Comparison of ENCODE assay signal across 14 cellular contexts in the genomic region with DNA sequence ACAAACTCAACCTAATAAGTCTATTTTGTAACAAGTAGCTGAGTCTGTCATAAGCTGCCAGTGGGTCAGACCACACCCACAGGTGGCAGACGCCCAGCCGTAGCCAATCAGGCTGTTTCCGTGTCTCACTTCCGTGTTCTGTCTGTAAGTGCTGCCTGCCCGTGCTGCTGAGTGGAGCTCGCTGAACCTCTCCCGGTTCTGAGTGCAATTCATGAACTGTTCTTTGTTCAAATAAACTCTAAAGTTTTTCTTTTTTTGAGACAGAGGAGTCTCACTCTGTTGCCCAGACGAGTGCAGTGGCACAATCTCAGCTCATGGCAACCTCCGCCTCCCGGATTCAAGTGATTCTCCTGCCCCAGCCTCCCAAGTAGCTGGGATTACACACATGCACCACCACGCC. TPM values are rescaled to one million over a fixed set of nuclear protein-coding genes. Genes with fewer than 3 reads are reported as not detected.
DNase-seq lines count a peak whose midpoint lies in the region; ATAC-seq and TF ChIP-seq lines count a peak whose summit lies in the region.
"Had no signal": no experiment of that assay in that cellular context is flagged by ENCODE, and none has a peak within 500 bp of the region (broad histone marks: within the 10 kb centered on the region; RNA-seq: fewer than 3 reads in every experiment).

No MANE protein-coding gene starts in this region.

- H3K27me3 ChIP-seq in WERI-Rb-1 (ENCODE audit: insufficient read depth, low read depth, severe bottlenecking) (no peaks in the 10 kb centered on the region), lower lobe of right lung (ENCODE audit: low read depth) (peaks cover 2% of the 10 kb centered on the region), A673 (replicated peaks; ENCODE audit: insufficient read depth, low read depth, low read length, poor library complexity) (no peaks in the 10 kb centered on the region)

- ATAC-seq in lower lobe of right lung = peak; percentile 48 to 53
- ATAC-seq: HCT116 had no signal

- H3K4me3 ChIP-seq in WERI-Rb-1 (ENCODE audit: low read depth, low read length) (no peak overlapping the region), lower lobe of right lung (no peak overlapping the region), A673 (ENCODE audit: low read depth, low read length, poor library complexity, severe bottlenecking) (no peak overlapping the region)
- H3K4me3 ChIP-seq: skin epidermis had no signal

- intact Hi-C loops in lower lobe of right lung (cut with DNase I) = no loop called here
- intact Hi-C loops in A673 (cut with micrococcal nuclease; ENCODE audit: unreplicated experiment) = no loop called here

- POLR2A ChIA-PET in A673 (lab: Charles Lee; ENCODE audit: low non-redundant PET) = no interaction called here

- DNase-seq in HT-29 (ENCODE audit: low spot score) = peak; percentile 29
- peak; percentile 5 for DNase-seq in WERI-Rb-1
- DNase-seq in lower lobe of right lung = peak; percentile 52
- DNase-seq in A673 (ENCODE audit: low spot score) = no peak
- no peak for DNase-seq in EL
- DNase-seq in NCI-H187 treated with DMSO at 0.1 percent for 48 hours (lab: John Stamatoyannopoulos, UW) = no peak
- DNase-seq in HuH-7 (ENCODE audit: low spot score) = no peak
- DNase-seq: activated CD4-positive, CD25-positive, alpha-beta regulatory T cell treated with anti-CD3 and anti-CD28 coated beads, Interleukin-2, amount 50 U/mL, for 72 hours; mammary epithelial cell; NCI-H187 had no signal

- H3K9me3 ChIP-seq in WERI-Rb-1 (ENCODE audit: severe bottlenecking) (no peaks in the 10 kb centered on the region), lower lobe of right lung (no peaks in the 10 kb centered on the region), A673 (ENCODE audit: low read depth, low read length, poor library complexity, severe bottlenecking) (no peaks in the 10 kb centered on the region)

- H3K4me1 ChIP-seq in lower lobe of right lung = no peaks in the 10 kb centered on the region
- no peaks in the 10 kb centered on the region for H3K4me1 ChIP-seq in A673 (ENCODE audit: insufficient read depth, low read length, poor library complexity, severe bottlenecking)

- CTCF ChIA-PET in A673 (lab: Charles Lee) = no interaction called here

- TF ChIP-seq CTCF in 22Rv1 (IDR thresholded peaks at IDR 0.05) (no peak), WERI-Rb-1 (IDR thresholded peaks at IDR 0.05; ENCODE audit: low read depth, low read length) (no peak), lower lobe of right lung (IDR thresholded peaks at IDR 0.05) (no peak), A673 (conservative IDR thresholded peaks at IDR 0.05; ENCODE audit: low read depth, low read length) (no peak)

- no TSS peak for BruUV-seq in A673 (replicated peaks; lab: Mats Ljungman, UMichigan)

- H3K36me3 ChIP-seq in WERI-Rb-1 (peaks cover 52% of the 10 kb centered on the region), lower lobe of right lung (peaks cover 50% of the 10 kb centered on the region), A673 (ENCODE audit: insufficient read depth, low read length, poor library complexity, severe bottlenecking) (peaks cover 10% of the 10 kb centered on the region)

- H3K27ac ChIP-seq in 22Rv1 = peak overlapping the region; percentile 75
- no peak overlapping the region for H3K27ac ChIP-seq in WERI-Rb-1
- H3K27ac ChIP-seq in lower lobe of right lung = no peak overlapping the region
- H3K27ac ChIP-seq in A673 (ENCODE audit: low read depth, low read length, poor library complexity, severe bottlenecking) = no peak overlapping the region
- H3K27ac ChIP-seq: RWPE1, skin epidermis had no signal

RNA-seq across cellular contexts. Expression of a gene that starts 25.1 kb away (rescaled TPM):
- total RNA-seq in HT-29 (2014; rRNA removed; shearing (Covaris generic)) = 19.3 and 21.7 TPM in 2 replicates
- total RNA-seq in lower lobe of right lung (29.1 TPM), A673 (2021) (25.1 and 29.5 TPM in 2 replicates)

Comparison
In these comparisons a context has a peak if more than half of its experiments do, and no peak if none do; other contexts are left out.
1. DNase-seq: peak in HT-29 (single experiment), WERI-Rb-1 (single experiment) and lower lobe of right lung (single experiment); none in A673 (single experiment), EL (single experiment), NCI-H187 treated with DMSO at 0.1 percent for 48 hours (single experiment) and HuH-7 (single experiment).